ENCODE assay signal across 8 cellular contexts in genomic region chr7:128387663-128388485, GRCh38. TPM values are rescaled to one million over a fixed set of nuclear protein-coding genes. Genes with fewer than 3 reads are reported as not detected.
A peak's percentile ranks its signal among the peaks of the same experiment; 100 is the strongest.
DNase-seq lines count a peak whose midpoint lies in the region; ATAC-seq, FAIRE-seq and TF ChIP-seq lines count a peak whose summit lies in the region.

No MANE protein-coding gene starts in this region.

- H3K36me3 ChIP-seq in A673 (ENCODE audit: insufficient read depth, low read length, poor library complexity, severe bottlenecking) (no peaks in the 10 kb centered on the region), endothelial cell of umbilical vein (ENCODE audit: control insufficient read depth in 2 of 2, extremely low read depth in 1 of 2, insufficient read depth in 2 of 2, low read length in 2 of 2) (peaks cover 0 to under 1% of the 10 kb centered on the region in 2 experiments)

- no peak overlapping the region for H3K27ac ChIP-seq in A673 (ENCODE audit: low read depth, low read length, poor library complexity, severe bottlenecking)
- H3K27ac ChIP-seq in endothelial cell of umbilical vein (ENCODE audit: insufficient read depth, low read depth, low read length), result no peak overlapping the region

- no peak overlapping the region for H2AFZ ChIP-seq in endothelial cell of umbilical vein (ENCODE audit: low read depth, low read length)

- H3K9ac ChIP-seq in endothelial cell of umbilical vein (replicated peaks; ENCODE audit: extremely low read depth, insufficient read depth, low read length), result no peak overlapping the region

- peak; percentile 92 for DNase-seq in A673 (ENCODE audit: low spot score)
- DNase-seq in NCI-H748 treated with DMSO at 0.1 percent for 48 hours (lab: John Stamatoyannopoulos, UW), result peak; percentile 82
- DNase-seq in activated CD8-positive, alpha-beta memory T cell treated with anti-CD3 and anti-CD28 coated beads for 4 hours (ENCODE audit: low read depth in 2 of 2), result peak; percentile 31 to 50
- peak; percentile 71 for DNase-seq in endothelial cell of umbilical vein (ENCODE audit: low read depth, low spot score)
- peak; percentile 90 for DNase-seq in myocyte (ENCODE audit: low read depth)
- peak; percentile 47 to 52 for DNase-seq in stimulated activated CD8-positive, alpha-beta memory T cell treated with anti-CD3 and anti-CD28 coated beads, Interleukin-7, amount 100 ng/mL, for 48 hours (ENCODE audit: extremely low read depth in 1 of 2, low read depth in 1 of 2)

- no peaks in the 10 kb centered on the region for H3K9me1 ChIP-seq in endothelial cell of umbilical vein (replicated peaks; ENCODE audit: control insufficient read depth, extremely low read depth, insufficient read depth, low read length)

- no peaks in the 10 kb centered on the region for H3K27me3 ChIP-seq in A673 (replicated peaks; ENCODE audit: insufficient read depth, low read depth, low read length, poor library complexity)
- peaks cover 0 to 5% of the 10 kb centered on the region in 2 experiments for H3K27me3 ChIP-seq in endothelial cell of umbilical vein (ENCODE audit: control insufficient read depth in 2 of 2, insufficient read depth in 2 of 2, low read length in 2 of 2)

- FAIRE-seq in endothelial cell of umbilical vein (lab: Jason Lieb, UNC), result peak; percentile 85

- CTCF ChIA-PET in A673 (lab: Charles Lee), result interaction anchor here (0.5 to 1.6 kb wide), 5 partner anchors 16 to 261 kb away, joined by 3 to 36 read pairs (median 3); partner anchors contain the start of gene HILPDA
- CTCF ChIA-PET in endothelial cell of umbilical vein (lab: Charles Lee), result interaction anchor here (0.5 to 20.6 kb wide), 29 partner anchors 8 to 1585 kb away, joined by 3 to 778 read pairs (median 6); partner anchors contain the start of genes HILPDA and RBM28

- BruUV-seq in A673 (replicated peaks; lab: Mats Ljungman, UMichigan) (no TSS peak), endothelial cell of umbilical vein (replicated peaks; lab: Mats Ljungman, UMichigan) (no TSS peak)

- H4K20me1 ChIP-seq in endothelial cell of umbilical vein (replicated peaks; ENCODE audit: control insufficient read depth, extremely low read depth, insufficient read depth, low read length), result no peaks in the 10 kb centered on the region

- no peak overlapping the region for H3K4me2 ChIP-seq in endothelial cell of umbilical vein (ENCODE audit: insufficient read depth, low read length)

- POLR2A ChIA-PET in A673 (lab: Charles Lee; ENCODE audit: low non-redundant PET) (no interaction called here), endothelial cell of umbilical vein (lab: Charles Lee) (interaction anchor here (1.2 kb wide), 1 partner anchor 40 kb away, joined by 4 read pairs; no protein-coding TSS in a partner anchor)

- peak overlapping the region; percentile 5 for H3K4me3 ChIP-seq in A673 (ENCODE audit: low read depth, low read length, poor library complexity, severe bottlenecking)
- H3K4me3 ChIP-seq in endothelial cell of umbilical vein (replicated peaks in 1 of 3; ENCODE audit: insufficient read depth in 1 of 3, low read depth in 1 of 3, low read length in 3 of 3), result no peak overlapping the region

- intact Hi-C loops in A673 (cut with micrococcal nuclease; ENCODE audit: unreplicated experiment), result loop anchor here (1.0 kb wide), 1 partner anchor 41 kb away; no protein-coding TSS in a partner anchor
- intact Hi-C loops in endothelial cell of umbilical vein (cut with micrococcal nuclease), result loop anchor here (1.0 to 2.0 kb wide), 3 partner anchors 27 to 41 kb away; partner anchors contain the start of gene PRRT4

- TF ChIP-seq POLR2A in endothelial cell of umbilical vein (IDR thresholded peaks at IDR 0.05; ENCODE audit: low read depth, low read length), result no peak

- peaks cover 10% of the 10 kb centered on the region for H3K4me1 ChIP-seq in A673 (ENCODE audit: insufficient read depth, low read length, poor library complexity, severe bottlenecking)
- H3K4me1 ChIP-seq in endothelial cell of umbilical vein (ENCODE audit: control insufficient read depth, extremely low read depth, insufficient read depth, low read length), result no peaks in the 10 kb centered on the region

- H3K9me3 ChIP-seq in A673 (ENCODE audit: low read depth, low read length, poor library complexity, severe bottlenecking) (no peaks in the 10 kb centered on the region), endothelial cell of umbilical vein (replicated peaks; ENCODE audit: control insufficient read depth, insufficient read depth, low read length) (no peaks in the 10 kb centered on the region)

- ATAC-seq in GM18498 (IDR thresholded peaks at IDR 0.05; ENCODE audit: unreplicated experiment), result peak; percentile 82
- peak; percentile 73 for ATAC-seq in HG03280 (IDR thresholded peaks at IDR 0.05; ENCODE audit: unreplicated experiment)

- TF ChIP-seq CTCF in A673 (conservative IDR thresholded peaks at IDR 0.05; ENCODE audit: low read depth, low read length) (peak; percentile 94), endothelial cell of umbilical vein (IDR thresholded peaks at IDR 0.05; ENCODE audit: extremely low read depth in 1 of 2, insufficient read depth in 1 of 2, low read depth in 1 of 2, low read length in 2 of 2) (peak; percentile 75 to 92)

- H3K79me2 ChIP-seq in endothelial cell of umbilical vein (ENCODE audit: control insufficient read depth, insufficient read depth, low read length), result no peaks in the 10 kb centered on the region

- dilution Hi-C loops in endothelial cell of umbilical vein (cut with MboI; ENCODE audit: extremely low pct_ligation_motif_present, low sequenced_read_pairs), result no loop called here

TF ChIP-seq in endothelial cell of umbilical vein, 7 proteins besides CTCF, POLR2A, EP300 and RAD21:
- TF ChIP-seq MYC (IDR thresholded peaks at IDR 0.05; ENCODE audit: low read depth, low read length) (no peak), JUN (IDR thresholded peaks at IDR 0.05; ENCODE audit: borderline replicate concordance, insufficient read depth, insufficient read length, low read depth) (no peak), FOS (IDR thresholded peaks at IDR 0.05; ENCODE audit: borderline replicate concordance, insufficient read depth, low read length) (no peak), GATA2 (IDR thresholded peaks at IDR 0.05; ENCODE audit: insufficient read depth, insufficient read length, low read depth, low read length) (no peak), POLR2AphosphoS5 (IDR thresholded peaks at IDR 0.05; ENCODE audit: insufficient read depth, low read depth, low read length) (no peak)

RNA-seq across cellular contexts. Expression of gene IMPDH1, which starts 21.9 kb away (rescaled TPM):
- total RNA-seq in A673 (2021) (74.4 and 92.6 TPM in 2 replicates), endothelial cell of umbilical vein (91.7 and 97.9 TPM in 2 replicates), myocyte (34.3 and 35.4 TPM in 2 replicates)
- 78.8 and 87.3 TPM in 2 replicates for polyA plus RNA-seq in endothelial cell of umbilical vein
- polyA plus RNA-seq in endothelial cell of umbilical vein (2011; cell fraction: cytosol; rRNA removed), result 63.5 and 69.3 TPM in 2 replicates
- 87.0 and 95.4 TPM in 2 replicates for polyA plus RNA-seq in endothelial cell of umbilical vein (2011; cell fraction: nucleus; rRNA removed)
- 68.1 and 72.5 TPM in 2 replicates for polyA plus RNA-seq in endothelial cell of umbilical vein (2012)
- polyA minus RNA-seq in endothelial cell of umbilical vein, result 94.3 and 126 TPM in 2 replicates
- polyA minus RNA-seq in endothelial cell of umbilical vein (2011; cell fraction: cytosol; rRNA and poly(A)+ RNA removed), result 59.1 TPM
- 37.9 and 42.1 TPM in 2 replicates for polyA minus RNA-seq in endothelial cell of umbilical vein (2011; cell fraction: nucleus; rRNA and poly(A)+ RNA removed)
- 46.3 TPM for polyA plus RNA-seq in myocyte (2012)

RNA-seq across cellular contexts. Expression of gene PRRT4, which starts 26.4 kb away (rescaled TPM):
- 38.8 and 42.4 TPM in 2 replicates for total RNA-seq in A673 (2021)
- total RNA-seq in endothelial cell of umbilical vein, result not detected in 2 replicates
- polyA plus RNA-seq in endothelial cell of umbilical vein, result 0.03 and 0.08 TPM in 2 replicates
- polyA plus RNA-seq in endothelial cell of umbilical vein (2011; cell fraction: cytosol; rRNA removed), result 0.01 TPM in 1 of 2 replicates, not detected in the other
- polyA plus RNA-seq in endothelial cell of umbilical vein (2011; cell fraction: nucleus; rRNA removed), result not detected in 2 replicates
- not detected in 2 replicates for polyA plus RNA-seq in endothelial cell of umbilical vein (2012)
- not detected in 2 replicates for polyA minus RNA-seq in endothelial cell of umbilical vein
- not detected for polyA minus RNA-seq in endothelial cell of umbilical vein (2011; cell fraction: cytosol; rRNA and poly(A)+ RNA removed)
- polyA minus RNA-seq in endothelial cell of umbilical vein (2011; cell fraction: nucleus; rRNA and poly(A)+ RNA removed), result not detected in 2 replicates
- 4.2 and 7.3 TPM in 2 replicates for total RNA-seq in myocyte
- 6.3 TPM for polyA plus RNA-seq in myocyte (2012)

RNA-seq across cellular contexts. Expression of gene RBM28, which starts 44.2 kb away (rescaled TPM):
- total RNA-seq in A673 (2021) (95.7 and 100 TPM in 2 replicates), endothelial cell of umbilical vein (58.5 and 58.7 TPM in 2 replicates), myocyte (24.5 and 25.4 TPM in 2 replicates)
- 7.2 and 11.6 TPM in 2 replicates for polyA plus RNA-seq in endothelial cell of umbilical vein
- polyA plus RNA-seq in endothelial cell of umbilical vein (2011; cell fraction: cytosol; rRNA removed), result 17.7 and 18.8 TPM in 2 replicates
- polyA plus RNA-seq in endothelial cell of umbilical vein (2011; cell fraction: nucleus; rRNA removed), result 55.3 and 82.8 TPM in 2 replicates
- 36.5 and 52.9 TPM in 2 replicates for polyA plus RNA-seq in endothelial cell of umbilical vein (2012)
- 10.4 and 11.5 TPM in 2 replicates for polyA minus RNA-seq in endothelial cell of umbilical vein
- 23.6 TPM for polyA minus RNA-seq in endothelial cell of umbilical vein (2011; cell fraction: cytosol; rRNA and poly(A)+ RNA removed)
- 8.8 and 14.1 TPM in 2 replicates for polyA minus RNA-seq in endothelial cell of umbilical vein (2011; cell fraction: nucleus; rRNA and poly(A)+ RNA removed)
- 37.6 TPM for polyA plus RNA-seq in myocyte (2012)

Comparison
In these comparisons a context has a peak if more than half of its experiments do, and no peak if none do; other contexts are left out.
1. DNase-seq: peak in every context shown above with its lines; median percentile 92 in A673; 90 in myocyte; 82 in NCI-H748 treated with DMSO at 0.1 percent for 48 hours; 71 in endothelial cell of umbilical vein; 50 in stimulated activated CD8-positive, alpha-beta memory T cell treated with anti-CD3 and anti-CD28 coated beads, Interleukin-7, amount 100 ng/mL, for 48 hours; 40 in activated CD8-positive, alpha-beta memory T cell treated with anti-CD3 and anti-CD28 coated beads for 4 hours.